ENCODE assay signal across 14 cellular contexts in the genomic region with DNA sequence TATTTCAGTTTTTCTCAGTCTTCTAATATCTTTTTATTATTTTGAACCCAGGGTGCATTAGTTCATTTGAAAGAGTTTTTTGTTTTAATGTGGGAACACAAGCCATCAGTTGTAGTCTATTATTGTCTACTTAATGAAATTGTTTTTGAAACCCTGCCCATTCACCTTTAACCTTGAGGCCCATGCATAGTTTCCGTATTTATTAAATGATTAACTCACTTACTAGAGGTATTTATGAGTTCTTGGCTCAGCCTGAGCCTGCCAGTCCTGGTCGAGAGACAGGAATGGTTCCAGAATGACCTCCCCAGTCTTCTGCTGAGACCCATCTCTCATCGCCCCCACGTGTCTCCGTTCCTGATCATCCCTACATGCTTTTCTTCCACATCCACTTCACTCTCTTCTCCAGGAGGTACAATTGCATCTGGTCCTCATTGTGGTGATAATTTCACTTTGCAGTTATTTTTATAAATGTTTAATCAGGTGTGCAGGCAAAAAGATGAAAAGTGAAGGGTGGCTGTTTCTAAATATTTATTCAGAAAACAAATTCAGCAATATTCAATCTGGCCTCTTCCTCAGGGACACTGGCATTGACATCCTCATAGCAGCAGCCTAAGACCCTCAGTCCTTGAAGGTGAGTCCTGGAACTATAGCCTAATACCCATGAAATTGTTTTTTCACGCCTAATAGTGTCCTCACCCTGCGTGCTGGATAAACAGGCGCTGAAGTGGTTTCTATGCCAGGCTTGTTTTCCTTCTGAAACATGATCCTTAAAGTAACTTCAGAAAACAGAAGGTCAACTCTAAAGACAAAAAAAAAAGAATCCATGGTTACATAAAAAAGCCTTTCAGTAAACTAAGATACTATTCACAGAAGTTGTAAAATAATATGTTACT.
DNase-seq lines count a peak whose midpoint lies in the region; ATAC-seq and TF ChIP-seq lines count a peak whose summit lies in the region.
"Had no signal": no experiment of that assay in that cellular context is flagged by ENCODE, and none has a peak within 500 bp of the region (broad histone marks: within the 10 kb centered on the region; RNA-seq: fewer than 3 reads in every experiment).

No MANE protein-coding gene starts in this region.

- TF ChIP-seq POLR2A in prostate gland (IDR thresholded peaks at IDR 0.05) = no peak

- H3K27me3 ChIP-seq in foreskin keratinocyte = no peaks in the 10 kb centered on the region
- H3K27me3 ChIP-seq in prostate gland (replicated peaks; ENCODE audit: insufficient read depth) = no peaks in the 10 kb centered on the region

- H3K27ac ChIP-seq in VCaP (peak overlapping the region; percentile 52), foreskin keratinocyte (no peak overlapping the region), prostate gland (no peak overlapping the region)
- H3K27ac ChIP-seq: 22Rv1 had no signal

- ATAC-seq in foreskin keratinocyte = no peak

- H3K4me3 ChIP-seq in prostate gland = no peak overlapping the region

- intact Hi-C loops in prostate gland (cut with DNase I) = no loop called here

- peak; percentile 20 for DNase-seq in DMS153 (lab: John Stamatoyannopoulos, UW)
- DNase-seq in DMS153 treated with DMSO at 0.1 percent for 48 hours (lab: John Stamatoyannopoulos, UW; ENCODE audit: unreplicated experiment) = no peak
- peak; percentile 34 for DNase-seq in kidney tubule cell (ENCODE audit: low spot score)
- DNase-seq in renal cortical epithelial cell (ENCODE audit: low read depth) = peak; percentile 50
- no peak for DNase-seq in NCI-H1092 (lab: John Stamatoyannopoulos, UW)
- DNase-seq in foreskin keratinocyte = no peak
- no peak for DNase-seq in prostate gland (ENCODE audit: low spot score)
- DNase-seq: C1 segment of cervical spinal cord, KG1, NCI-H1105 treated with DMSO at 0.1 percent for 48 hours, NCI-H187, NCI-H526 had no signal

- TF ChIP-seq CTCF in VCaP (conservative IDR thresholded peaks at IDR 0.05) (no peak), foreskin keratinocyte (conservative IDR thresholded peaks at IDR 0.05) (no peak), prostate gland (IDR thresholded peaks at IDR 0.05) (no peak)

- H3K9me3 ChIP-seq in prostate gland = no peaks in the 10 kb centered on the region

- no peaks in the 10 kb centered on the region for H3K36me3 ChIP-seq in prostate gland

- H3K4me1 ChIP-seq in foreskin keratinocyte (peaks cover 6% of the 10 kb centered on the region), prostate gland (replicated peaks) (no peaks in the 10 kb centered on the region)

- WGBS in prostate gland = 49% methylated on average over 8 of the region's 8 CpGs

Comparison
In these comparisons a context has a peak if more than half of its experiments do, and no peak if none do; other contexts are left out.
1. DNase-seq: peak in DMS153 (single experiment), kidney tubule cell (single experiment) and renal cortical epithelial cell (single experiment); none in DMS153 treated with DMSO at 0.1 percent for 48 hours (single experiment), NCI-H1092 (single experiment), foreskin keratinocyte (0 of 2) and prostate gland (single experiment).